Comparison of ENCODE assay signal across 17 cellular contexts in the genomic region with DNA sequence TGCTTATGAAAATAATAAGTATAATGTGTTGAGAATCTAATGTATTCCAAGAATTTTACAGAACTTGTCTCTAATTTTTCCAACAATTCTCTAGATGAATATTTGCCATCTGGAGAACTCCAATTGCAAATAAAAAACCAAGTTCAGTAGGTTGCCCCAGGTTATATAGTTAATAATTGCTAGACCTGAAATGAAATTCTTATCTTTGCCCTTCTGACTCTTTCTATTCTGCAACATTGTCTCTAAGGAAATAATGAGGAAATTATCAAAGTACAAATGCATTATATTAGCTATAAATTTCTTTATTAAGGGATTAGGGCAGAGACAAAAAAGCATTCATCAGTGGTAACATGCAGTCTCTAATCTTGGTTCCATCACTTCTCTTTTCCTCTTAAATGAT.
DNase-seq lines count a peak whose midpoint lies in the region; ATAC-seq, FAIRE-seq and TF ChIP-seq lines count a peak whose summit lies in the region.
"Had no signal": no experiment of that assay in that cellular context is flagged by ENCODE, and none has a peak within 500 bp of the region (broad histone marks: within the 10 kb centered on the region; RNA-seq: fewer than 3 reads in every experiment).

No MANE protein-coding gene starts in this region.

- peaks cover 3% of the 10 kb centered on the region; the same call in 1 of the 3 replicates for H3K9me3 Mint-ChIP-seq in GM23338

- H3K9me2 ChIP-seq in GM23338 (ENCODE audit: insufficient read depth), result no peaks in the 10 kb centered on the region

- no peaks in the 10 kb centered on the region for H4K20me1 ChIP-seq in GM23338 (replicated peaks; ENCODE audit: insufficient read depth)
- H4K20me1 ChIP-seq: BLaER1 had no signal

- DNase-seq in GM23338 (ENCODE audit: low spot score) (no peak), RCC 7860 (ENCODE audit: low spot score) (no peak), kidney glomerular epithelial cell (lab: John Stamatoyannopoulos, UW) (peak; percentile 18), pancreas (no peak), DMS114 treated with DMSO at 0.1 percent for 48 hours (lab: John Stamatoyannopoulos, UW; ENCODE audit: unreplicated experiment) (no peak), C1 segment of cervical spinal cord (lab: John Stamatoyannopoulos, UW) (no peak), NCI-H1930 (lab: John Stamatoyannopoulos, UW) (no peak), NK-92 (lab: John Stamatoyannopoulos, UW; ENCODE audit: unreplicated experiment) (no peak)
- DNase-seq: CD4-positive, alpha-beta memory T cell; MV-4-11; NCI-H2081 treated with DMSO at 0.1 percent for 48 hours had no signal

- H3K27ac ChIP-seq in GM23338 (ENCODE audit: low read depth), result peak overlapping the region; percentile 27; the same call in 1 of the 2 replicates
- H3K27ac ChIP-seq in pancreas, result no peak overlapping the region
- H3K27ac ChIP-seq: BLaER1, SJSA1 had no signal

- TF ChIP-seq CTCF in GM23338 (conservative IDR thresholded peaks at IDR 0.05; ENCODE audit: low read depth in 2 of 2) (no peak), pancreas (IDR thresholded peaks at IDR 0.05) (no peak)

- H3K36me3 Mint-ChIP-seq in GM23338 (ENCODE audit: low read depth), result peaks cover 12% of the 10 kb centered on the region; the same call in 2 of the 3 replicates
- H3K36me3 Mint-ChIP-seq: CD4-positive, alpha-beta memory T cell; IgD-negative memory B cell had no signal

- H3K4me2 ChIP-seq in GM23338, result 0 out of 2 replicates have a peak overlapping the region, but pooled peaks have one; percentile 7
- H3K4me2 ChIP-seq: BLaER1 had no signal

- H3K27ac Mint-ChIP-seq in GM23338, result peak overlapping the region; percentile 84
- H3K27ac Mint-ChIP-seq: CD4-positive, alpha-beta memory T cell; IgD-negative memory B cell had no signal

- intact Hi-C loops in pancreas (cut with DNase I), result no loop called here

- no peaks in the 10 kb centered on the region for H3K9me3 ChIP-seq in pancreas
- H3K9me3 ChIP-seq: BLaER1, Caco-2 had no signal

- no peak overlapping the region for H3K4me3 ChIP-seq in GM23338
- no peak overlapping the region for H3K4me3 ChIP-seq in pancreas
- H3K4me3 ChIP-seq: BLaER1, SJSA1 had no signal

- H3K27me3 Mint-ChIP-seq in GM23338 (ENCODE audit: insufficient read depth, low read depth, poor library complexity), result no peaks in the 10 kb centered on the region
- H3K27me3 Mint-ChIP-seq: CD4-positive, alpha-beta memory T cell; IgD-negative memory B cell had no signal

- ATAC-seq in GM23338 (no peak), pancreas (peak in 3 of 4 donors; percentile 35 to 66 (median 43))
- ATAC-seq: Right ventricle myocardium inferior had no signal

- H3K4me1 ChIP-seq in GM23338 (ENCODE audit: insufficient read depth), result peaks cover 30% of the 10 kb centered on the region
- H3K4me1 ChIP-seq in pancreas, result peaks cover 7 to 10% (median 10%) of the 10 kb centered on the region in 3 donors
- H3K4me1 ChIP-seq: BLaER1, SJSA1 had no signal

- H2AFZ ChIP-seq in GM23338, result no peak overlapping the region

- H3K4me1 Mint-ChIP-seq in GM23338, result peaks cover 25% of the 10 kb centered on the region
- H3K4me1 Mint-ChIP-seq: CD4-positive, alpha-beta memory T cell; IgD-negative memory B cell had no signal

- H3K27me3 ChIP-seq in GM23338 (ENCODE audit: insufficient read depth), result no peaks in the 10 kb centered on the region
- no peaks in the 10 kb centered on the region for H3K27me3 ChIP-seq in pancreas
- H3K27me3 ChIP-seq: BLaER1, SJSA1 had no signal

- no peaks in the 10 kb centered on the region for H3K79me2 ChIP-seq in GM23338 (replicated peaks; ENCODE audit: insufficient read depth)

- H3F3A ChIP-seq in GM23338 (replicated peaks; ENCODE audit: low read depth), result no peaks in the 10 kb centered on the region

- FAIRE-seq in RCC 7860 (lab: Jason Lieb, UNC) (peak; percentile 57), pancreas (lab: Jason Lieb, UNC) (no peak)
- FAIRE-seq: G401.6 had no signal

- H3K36me3 ChIP-seq in GM23338 (ENCODE audit: insufficient read depth) (no peaks in the 10 kb centered on the region), pancreas (no peaks in the 10 kb centered on the region)
- H3K36me3 ChIP-seq: BLaER1 had no signal

- H3K4me3 Mint-ChIP-seq in GM23338, result no peak overlapping the region
- H3K4me3 Mint-ChIP-seq: CD4-positive, alpha-beta memory T cell; IgD-negative memory B cell had no signal

TF ChIP-seq in GM23338, 12 proteins besides CTCF, POLR2A, EP300 and RAD21 (continues in another document):
- no peak for TF ChIP-seq EZH2 (IDR thresholded peaks at IDR 0.05; ENCODE audit: low read depth, unreplicated experiment)
- TF ChIP-seq, protein P1, sequence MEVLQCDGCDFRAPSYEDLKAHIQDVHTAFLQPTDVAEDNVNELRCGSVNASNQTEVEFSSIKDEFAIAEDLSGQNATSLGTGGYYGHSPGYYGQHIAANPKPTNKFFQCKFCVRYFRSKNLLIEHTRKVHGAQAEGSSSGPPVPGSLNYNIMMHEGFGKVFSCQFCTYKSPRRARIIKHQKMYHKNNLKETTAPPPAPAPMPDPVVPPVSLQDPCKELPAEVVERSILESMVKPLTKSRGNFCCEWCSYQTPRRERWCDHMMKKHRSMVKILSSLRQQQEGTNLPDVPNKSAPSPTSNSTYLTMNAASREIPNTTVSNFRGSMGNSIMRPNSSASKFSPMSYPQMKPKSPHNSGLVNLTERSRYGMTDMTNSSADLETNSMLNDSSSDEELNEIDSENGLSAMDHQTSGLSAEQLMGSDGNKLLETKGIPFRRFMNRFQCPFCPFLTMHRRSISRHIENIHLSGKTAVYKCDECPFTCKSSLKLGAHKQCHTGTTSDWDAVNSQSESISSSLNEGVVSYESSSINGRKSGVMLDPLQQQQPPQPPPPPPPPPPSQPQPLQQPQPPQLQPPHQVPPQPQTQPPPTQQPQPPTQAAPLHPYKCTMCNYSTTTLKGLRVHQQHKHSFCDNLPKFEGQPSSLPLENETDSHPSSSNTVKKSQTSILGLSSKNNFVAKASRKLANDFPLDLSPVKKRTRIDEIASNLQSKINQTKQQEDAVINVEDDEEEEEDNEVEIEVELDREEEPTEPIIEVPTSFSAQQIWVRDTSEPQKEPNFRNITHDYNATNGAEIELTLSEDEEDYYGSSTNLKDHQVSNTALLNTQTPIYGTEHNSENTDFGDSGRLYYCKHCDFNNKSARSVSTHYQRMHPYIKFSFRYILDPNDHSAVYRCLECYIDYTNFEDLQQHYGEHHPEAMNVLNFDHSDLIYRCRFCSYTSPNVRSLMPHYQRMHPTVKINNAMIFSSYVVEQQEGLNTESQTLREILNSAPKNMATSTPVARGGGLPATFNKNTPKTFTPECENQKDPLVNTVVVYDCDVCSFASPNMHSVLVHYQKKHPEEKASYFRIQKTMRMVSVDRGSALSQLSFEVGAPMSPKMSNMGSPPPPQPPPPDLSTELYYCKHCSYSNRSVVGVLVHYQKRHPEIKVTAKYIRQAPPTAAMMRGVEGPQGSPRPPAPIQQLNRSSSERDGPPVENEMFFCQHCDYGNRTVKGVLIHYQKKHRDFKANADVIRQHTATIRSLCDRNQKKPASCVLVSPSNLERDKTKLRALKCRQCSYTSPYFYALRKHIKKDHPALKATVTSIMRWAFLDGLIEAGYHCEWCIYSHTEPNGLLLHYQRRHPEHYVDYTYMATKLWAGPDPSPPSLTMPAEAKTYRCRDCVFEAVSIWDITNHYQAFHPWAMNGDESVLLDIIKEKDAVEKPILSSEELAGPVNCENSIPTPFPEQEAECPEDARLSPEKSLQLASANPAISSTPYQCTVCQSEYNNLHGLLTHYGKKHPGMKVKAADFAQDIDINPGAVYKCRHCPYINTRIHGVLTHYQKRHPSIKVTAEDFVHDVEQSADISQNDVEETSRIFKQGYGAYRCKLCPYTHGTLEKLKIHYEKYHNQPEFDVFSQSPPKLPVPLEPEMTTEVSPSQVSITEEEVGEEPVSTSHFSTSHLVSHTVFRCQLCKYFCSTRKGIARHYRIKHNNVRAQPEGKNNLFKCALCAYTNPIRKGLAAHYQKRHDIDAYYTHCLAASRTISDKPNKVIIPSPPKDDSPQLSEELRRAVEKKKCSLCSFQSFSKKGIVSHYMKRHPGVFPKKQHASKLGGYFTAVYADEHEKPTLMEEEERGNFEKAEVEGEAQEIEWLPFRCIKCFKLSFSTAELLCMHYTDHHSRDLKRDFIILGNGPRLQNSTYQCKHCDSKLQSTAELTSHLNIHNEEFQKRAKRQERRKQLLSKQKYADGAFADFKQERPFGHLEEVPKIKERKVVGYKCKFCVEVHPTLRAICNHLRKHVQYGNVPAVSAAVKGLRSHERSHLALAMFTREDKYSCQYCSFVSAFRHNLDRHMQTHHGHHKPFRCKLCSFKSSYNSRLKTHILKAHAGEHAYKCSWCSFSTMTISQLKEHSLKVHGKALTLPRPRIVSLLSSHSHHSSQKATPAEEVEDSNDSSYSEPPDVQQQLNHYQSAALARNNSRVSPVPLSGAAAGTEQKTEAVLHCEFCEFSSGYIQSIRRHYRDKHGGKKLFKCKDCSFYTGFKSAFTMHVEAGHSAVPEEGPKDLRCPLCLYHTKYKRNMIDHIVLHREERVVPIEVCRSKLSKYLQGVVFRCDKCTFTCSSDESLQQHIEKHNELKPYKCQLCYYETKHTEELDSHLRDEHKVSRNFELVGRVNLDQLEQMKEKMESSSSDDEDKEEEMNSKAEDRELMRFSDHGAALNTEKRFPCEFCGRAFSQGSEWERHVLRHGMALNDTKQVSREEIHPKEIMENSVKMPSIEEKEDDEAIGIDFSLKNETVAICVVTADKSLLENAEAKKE (CRISPR knock-in tag; IDR thresholded peaks at IDR 0.05), result no peak
- TF ChIP-seq NANOG (IDR thresholded peaks at IDR 0.05; ENCODE audit: borderline replicate concordance), result no peak
